Comparison of ENCODE assay signal across 1 cellular context in genomic region chr4:1721003-1721665, GRCh38.
A peak's percentile ranks its signal among the peaks of the same experiment; 100 is the strongest.
TF ChIP-seq lines count a peak whose summit lies in the region.

Gene TACC3 (plus strand): TSS chr4:1721521. CDS start chr4:1723422, 1,901 bp downstream.
Gene TMEM129 (minus strand): TSS chr4:1721323. CDS start chr4:1720837, 486 bp downstream.

TF ChIP-seq in HepG2, 621 proteins besides CTCF, POLR2A, EP300 and RAD21 (continued from another document and continues in another):
- TF ChIP-seq TCF12 (IDR thresholded peaks at IDR 0.05) (no peak), TCF12 (CRISPR knock-in tag; IDR thresholded peaks at IDR 0.05) (no peak), MAFG (CRISPR knock-in tag; IDR thresholded peaks at IDR 0.05) (no peak), TEAD2 (CRISPR knock-in tag; IDR thresholded peaks at IDR 0.05) (no peak), SATB2 (CRISPR knock-in tag; IDR thresholded peaks at IDR 0.05) (no peak), HDAC6 (IDR thresholded peaks at IDR 0.05; ENCODE audit: low read depth, low read length) (no peak), RFX1 (IDR thresholded peaks at IDR 0.05) (no peak), SMC3 (IDR thresholded peaks at IDR 0.05; ENCODE audit: low read length) (no peak), NFATC3 (CRISPR knock-in tag; IDR thresholded peaks at IDR 0.05) (no peak), ZBTB49 (CRISPR knock-in tag; IDR thresholded peaks at IDR 0.05; ENCODE audit: borderline replicate concordance) (peak; percentile 52; the same call in 1 of the 2 replicates), ZNF607 (CRISPR knock-in tag; IDR thresholded peaks at IDR 0.05; ENCODE audit: borderline replicate concordance) (no peak), ZSCAN12 (CRISPR knock-in tag; IDR thresholded peaks at IDR 0.05) (no peak), PITX1 (CRISPR knock-in tag; IDR thresholded peaks at IDR 0.05) (no peak), SIX4 (CRISPR knock-in tag; IDR thresholded peaks at IDR 0.05) (no peak), SRSF4 (IDR thresholded peaks at IDR 0.05; ENCODE audit: low read depth, low read length, poor library complexity, severe bottlenecking) (no peak), ATF7 (IDR thresholded peaks at IDR 0.05) (no peak), ATF7 (CRISPR knock-in tag; IDR thresholded peaks at IDR 0.05) (no peak), NFE2L2 (IDR thresholded peaks at IDR 0.05; ENCODE audit: low read length) (no peak), MTF1 (CRISPR knock-in tag; IDR thresholded peaks at IDR 0.05) (no peak), ZNF543 (CRISPR knock-in tag; IDR thresholded peaks at IDR 0.05) (no peak), ZNF207 (IDR thresholded peaks at IDR 0.05; ENCODE audit: borderline replicate concordance) (no peak), MYC (CRISPR knock-in tag; IDR thresholded peaks at IDR 0.05; ENCODE audit: borderline replicate concordance) (peak; percentile 62), CHD4 (IDR thresholded peaks at IDR 0.05; ENCODE audit: borderline replicate concordance, low read length) (no peak), CSRNP2 (CRISPR knock-in tag; conservative IDR thresholded peaks at IDR 0.05; ENCODE audit: low read depth) (no peak), ZNF639 (CRISPR knock-in tag; conservative IDR thresholded peaks at IDR 0.05) (peak; percentile 72), KDM3A (CRISPR knock-in tag; IDR thresholded peaks at IDR 0.05; ENCODE audit: low read depth) (no peak), NFYB (CRISPR knock-in tag; IDR thresholded peaks at IDR 0.05) (peak; percentile 79), MTERF4 (CRISPR knock-in tag; IDR thresholded peaks at IDR 0.05) (no peak), UBTF (CRISPR knock-in tag; IDR thresholded peaks at IDR 0.05) (peak; percentile 36; the same call in 1 of the 2 replicates), ZSCAN9 (CRISPR knock-in tag; IDR thresholded peaks at IDR 0.05; ENCODE audit: borderline replicate concordance) (0 out of 2 replicates have a peak, but pooled peaks have one; percentile 27), ZNF276 (CRISPR knock-in tag; IDR thresholded peaks at IDR 0.05; ENCODE audit: low read depth) (no peak), CREBL2 (CRISPR knock-in tag; IDR thresholded peaks at IDR 0.05; ENCODE audit: borderline replicate concordance) (no peak), NKX3-1 (CRISPR knock-in tag; IDR thresholded peaks at IDR 0.05) (no peak), ZNF460 (CRISPR knock-in tag; IDR thresholded peaks at IDR 0.05; ENCODE audit: borderline replicate concordance) (no peak), ZNF784 (CRISPR knock-in tag; IDR thresholded peaks at IDR 0.05; ENCODE audit: borderline replicate concordance) (no peak), AGO1 (IDR thresholded peaks at IDR 0.05; ENCODE audit: low read depth, low read length, poor library complexity, severe bottlenecking) (no peak), SNAPC4 (CRISPR knock-in tag; IDR thresholded peaks at IDR 0.05) (no peak), ZNF629 (CRISPR knock-in tag; conservative IDR thresholded peaks at IDR 0.05) (no peak), ZNF512B (CRISPR knock-in tag; IDR thresholded peaks at IDR 0.05; ENCODE audit: borderline replicate concordance) (no peak), DBP (CRISPR knock-in tag; IDR thresholded peaks at IDR 0.05; ENCODE audit: not compliant biosample characterization) (no peak), ATM (IDR thresholded peaks at IDR 0.05; ENCODE audit: borderline replicate concordance) (no peak), ZNF264 (CRISPR knock-in tag; IDR thresholded peaks at IDR 0.05) (no peak)
